ENCODE assay signal across 1 cellular context in the genomic region with DNA sequence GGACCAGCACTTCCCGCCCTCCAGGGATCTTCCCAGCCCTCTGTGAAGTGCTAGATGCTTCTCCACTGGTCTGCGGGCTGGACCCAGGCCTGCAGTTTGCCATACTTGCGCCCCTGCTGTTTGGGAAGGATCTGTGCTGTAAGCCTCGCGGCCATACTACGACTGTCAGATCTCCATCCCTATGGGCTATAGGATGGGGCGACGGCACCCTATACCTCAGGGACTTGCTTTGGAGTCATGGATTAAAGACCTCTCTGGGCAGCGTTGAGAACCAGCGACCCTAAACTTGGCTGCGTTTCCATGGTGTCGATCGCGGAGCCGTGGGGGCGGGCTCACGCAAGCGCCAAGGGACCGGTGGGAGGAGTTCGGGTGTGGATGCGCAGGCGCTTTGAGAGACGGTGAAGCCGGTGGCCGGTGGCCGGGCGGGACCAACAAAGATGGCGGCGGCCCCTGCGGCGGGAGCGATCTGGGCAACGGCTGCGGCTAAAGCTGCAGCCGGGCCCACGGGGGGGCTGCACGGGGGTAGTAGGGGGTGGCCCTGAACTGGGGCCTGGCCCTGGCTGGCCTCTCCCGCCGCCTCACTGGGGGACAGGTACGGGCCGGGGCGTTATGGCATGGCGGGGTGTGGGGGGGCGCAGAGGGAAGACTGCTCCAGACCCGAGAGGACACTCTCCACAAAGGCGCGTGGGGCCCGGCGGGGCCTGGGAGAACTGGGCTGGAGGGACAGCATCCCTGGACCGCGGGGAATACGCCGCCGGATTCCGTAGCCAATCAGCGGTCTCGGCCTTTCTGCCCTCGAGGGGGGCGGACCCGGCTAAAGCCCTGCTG.
TF ChIP-seq lines count a peak whose summit lies in the region.

TSS of gene USP21 (plus strand) at position 414 of the 828 bp plus-strand sequence. CDS start 1,141 bp downstream, outside the sequence.

TF ChIP-seq in SK-N-SH, 30 proteins besides CTCF, POLR2A, EP300 and RAD21 (continued from another document):
- TF ChIP-seq MXI1 (IDR thresholded peaks at IDR 0.05; ENCODE audit: low read depth, low read length) (no peak), NRF1 (IDR thresholded peaks at IDR 0.05; ENCODE audit: low read depth, low read length) (peak; percentile 99), ELF1 (IDR thresholded peaks at IDR 0.05) (no peak), REST (IDR thresholded peaks at IDR 0.05; ENCODE audit: low read depth, low read length) (peak; percentile 38; the same call in 1 of the 2 replicates), FOXJ3 (CRISPR knock-in tag; IDR thresholded peaks at IDR 0.05) (no peak), TCF12 (IDR thresholded peaks at IDR 0.05) (no peak), GABPA (IDR thresholded peaks at IDR 0.05; ENCODE audit: low read depth) (no peak), SMC3 (IDR thresholded peaks at IDR 0.05; ENCODE audit: low read depth, low read length) (no peak), FOXM1 (IDR thresholded peaks at IDR 0.05; ENCODE audit: low read depth) (no peak), USF1 (IDR thresholded peaks at IDR 0.05; ENCODE audit: borderline replicate concordance, low read depth) (no peak), FOSL2 (IDR thresholded peaks at IDR 0.05; ENCODE audit: borderline replicate concordance, low read depth) (no peak), MEF2A (IDR thresholded peaks at IDR 0.05; ENCODE audit: borderline replicate concordance, low read depth) (no peak), RFX5 (IDR thresholded peaks at IDR 0.05; ENCODE audit: low read length) (no peak), NFIC (IDR thresholded peaks at IDR 0.05; ENCODE audit: borderline replicate concordance) (no peak), POLR2AphosphoS5 (IDR thresholded peaks at IDR 0.05; ENCODE audit: low read depth, low read length) (peak; percentile 89), EZH2phosphoT487 (IDR thresholded peaks at IDR 0.05; ENCODE audit: borderline replicate concordance, low read depth) (no peak), YY1 (IDR thresholded peaks at IDR 0.05; ENCODE audit: low read depth) (peak; percentile 97), CHD2 (IDR thresholded peaks at IDR 0.05; ENCODE audit: low read length, partially characterized antibody) (peak; percentile 72), JUND (IDR thresholded peaks at IDR 0.05) (no peak), SIN3A (IDR thresholded peaks at IDR 0.05; ENCODE audit: borderline replicate concordance, low read depth, low read length) (no peak; the same call in 1 of the 2 replicates), GATA2 (CRISPR knock-in tag; IDR thresholded peaks at IDR 0.05) (no peak)
- TF ChIP-seq, protein P1, sequence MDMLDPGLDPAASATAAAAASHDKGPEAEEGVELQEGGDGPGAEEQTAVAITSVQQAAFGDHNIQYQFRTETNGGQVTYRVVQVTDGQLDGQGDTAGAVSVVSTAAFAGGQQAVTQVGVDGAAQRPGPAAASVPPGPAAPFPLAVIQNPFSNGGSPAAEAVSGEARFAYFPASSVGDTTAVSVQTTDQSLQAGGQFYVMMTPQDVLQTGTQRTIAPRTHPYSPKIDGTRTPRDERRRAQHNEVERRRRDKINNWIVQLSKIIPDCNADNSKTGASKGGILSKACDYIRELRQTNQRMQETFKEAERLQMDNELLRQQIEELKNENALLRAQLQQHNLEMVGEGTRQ (IDR thresholded peaks at IDR 0.05; ENCODE audit: borderline replicate concordance, low read depth, low read length): no peak
- TF ChIP-seq, protein P2, sequence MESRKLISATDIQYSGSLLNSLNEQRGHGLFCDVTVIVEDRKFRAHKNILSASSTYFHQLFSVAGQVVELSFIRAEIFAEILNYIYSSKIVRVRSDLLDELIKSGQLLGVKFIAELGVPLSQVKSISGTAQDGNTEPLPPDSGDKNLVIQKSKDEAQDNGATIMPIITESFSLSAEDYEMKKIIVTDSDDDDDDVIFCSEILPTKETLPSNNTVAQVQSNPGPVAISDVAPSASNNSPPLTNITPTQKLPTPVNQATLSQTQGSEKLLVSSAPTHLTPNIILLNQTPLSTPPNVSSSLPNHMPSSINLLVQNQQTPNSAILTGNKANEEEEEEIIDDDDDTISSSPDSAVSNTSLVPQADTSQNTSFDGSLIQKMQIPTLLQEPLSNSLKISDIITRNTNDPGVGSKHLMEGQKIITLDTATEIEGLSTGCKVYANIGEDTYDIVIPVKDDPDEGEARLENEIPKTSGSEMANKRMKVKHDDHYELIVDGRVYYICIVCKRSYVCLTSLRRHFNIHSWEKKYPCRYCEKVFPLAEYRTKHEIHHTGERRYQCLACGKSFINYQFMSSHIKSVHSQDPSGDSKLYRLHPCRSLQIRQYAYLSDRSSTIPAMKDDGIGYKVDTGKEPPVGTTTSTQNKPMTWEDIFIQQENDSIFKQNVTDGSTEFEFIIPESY (IDR thresholded peaks at IDR 0.05; ENCODE audit: borderline replicate concordance, low read depth): no peak
- TF ChIP-seq, protein P3, sequence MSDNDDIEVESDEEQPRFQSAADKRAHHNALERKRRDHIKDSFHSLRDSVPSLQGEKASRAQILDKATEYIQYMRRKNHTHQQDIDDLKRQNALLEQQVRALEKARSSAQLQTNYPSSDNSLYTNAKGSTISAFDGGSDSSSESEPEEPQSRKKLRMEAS (IDR thresholded peaks at IDR 0.05; ENCODE audit: low read depth): no peak; the same call in 1 of the 2 replicates
